16 cellular contexts compared by ENCODE assay signal in the genomic region with DNA sequence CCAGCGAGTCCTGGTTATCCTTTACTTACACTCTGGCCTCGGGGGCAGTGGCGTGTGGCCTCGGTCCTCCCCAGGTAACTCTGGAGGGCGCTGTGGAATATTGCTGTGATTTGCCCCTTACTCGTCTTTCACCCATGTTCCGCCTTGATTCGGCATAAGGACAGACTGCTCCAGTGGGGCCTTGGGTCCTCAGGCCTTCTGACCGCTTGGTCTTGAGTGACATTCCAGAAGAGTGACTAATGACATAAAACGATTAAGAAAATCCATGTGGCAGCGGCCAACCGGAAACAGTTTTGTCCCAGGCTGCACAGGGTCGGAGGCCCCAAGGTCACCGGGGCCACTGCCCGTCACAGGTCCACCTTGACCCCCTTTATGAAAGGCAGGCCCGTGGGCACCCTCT. TPM values are rescaled to one million over a fixed set of nuclear protein-coding genes. Genes with fewer than 3 reads are reported as not detected.
"Had no signal": no experiment of that assay in that cellular context is flagged by ENCODE, and none has a peak within 500 bp of the region (broad histone marks: within the 10 kb centered on the region; RNA-seq: fewer than 3 reads in every experiment).

No MANE protein-coding gene starts in this region.

- H3K4me1 ChIP-seq: upper lobe of right lung had no signal

- DNase-seq: activated B cell treated with CpG ODN at 0.5 μM for 24 hours; activated CD4-positive, alpha-beta T cell treated with anti-CD3 and anti-CD28 coated beads, Interleukin-2, amount 10 ng/mL, durations not matched to agents 24 days and 14 days; activated naive CD4-positive, alpha-beta T cell treated with anti-CD3 and anti-CD28 coated beads for 36 hours; cortex of kidney; effector memory CD4-positive, alpha-beta T cell; gastrocnemius medialis; hypothalamus; kidney glomerular epithelial cell; naive B cell; stimulated activated CD4-positive, alpha-beta T cell treated with anti-CD3 and anti-CD28 coated beads, Interleukin-4, amount 100 ng/mL, for 24 hours; T-helper 17 cell; upper lobe of right lung had no signal

- H3K4me3 ChIP-seq: gastrocnemius medialis, upper lobe of right lung had no signal

- H3K9me3 ChIP-seq: gastrocnemius medialis, upper lobe of right lung had no signal

- H3K27me3 ChIP-seq: gastrocnemius medialis, upper lobe of right lung had no signal

- H3K27ac ChIP-seq: gastrocnemius medialis, upper lobe of right lung had no signal

- ATAC-seq: gastrocnemius medialis, T-helper 17 cell, upper lobe of right lung had no signal

RNA-seq across cellular contexts. Expression of gene HES3, which starts 19.2 kb away (rescaled TPM):
- total RNA-seq: activated B cell treated with CpG ODN at 0.5 μM for 24 hours; activated CD4-positive, alpha-beta T cell treated with anti-CD3 and anti-CD28 coated beads, Interleukin-2, amount 10 ng/mL, durations not matched to agents 24 days and 14 days; activated naive CD4-positive, alpha-beta T cell treated with anti-CD3 and anti-CD28 coated beads for 36 hours; fibroblast of lung; gastrocnemius medialis; lung microvascular endothelial cell; progenitor cell of endocrine pancreas; T-helper 17 cell; temporal lobe; upper lobe of right lung had no signal
- polyA plus RNA-seq: fibroblast of lung had no signal
